16 cellular contexts compared by ENCODE assay signal in the genomic region with DNA sequence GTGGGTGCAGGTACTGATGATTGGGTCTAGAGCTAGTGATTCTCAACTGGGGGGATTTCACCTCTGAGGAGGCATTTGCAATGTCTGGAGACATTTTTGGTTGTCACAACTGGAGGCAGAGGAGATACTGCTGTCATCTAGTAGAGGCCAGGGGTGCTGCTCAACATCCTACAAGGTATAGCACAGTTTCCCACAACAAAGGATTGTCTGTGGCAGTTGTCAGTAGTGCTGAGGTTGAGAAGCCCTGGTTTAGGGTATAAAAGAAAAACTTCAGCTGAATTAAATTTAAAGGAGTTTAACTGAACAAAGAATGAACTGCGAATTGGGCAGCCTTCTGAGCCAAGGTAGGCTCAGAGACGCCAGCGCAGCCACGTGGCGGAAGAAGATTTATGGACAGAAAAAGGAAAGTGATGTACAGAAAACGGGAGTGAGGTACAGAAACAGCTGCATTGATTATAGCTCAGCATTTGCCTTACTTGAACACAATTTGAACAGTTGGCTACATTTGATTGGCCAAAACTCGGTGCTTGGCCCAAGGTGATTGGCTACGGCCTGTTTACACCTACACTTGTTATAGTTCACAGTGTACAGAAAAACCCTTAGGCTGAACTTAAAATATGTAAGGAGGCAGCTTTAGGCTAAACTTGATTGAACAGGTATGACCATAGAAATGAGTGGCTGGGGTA. TPM values are rescaled to one million over a fixed set of nuclear protein-coding genes. Genes with fewer than 3 reads are reported as not detected.
A peak's percentile ranks its signal among the peaks of the same experiment; 100 is the strongest.
DNase-seq lines count a peak whose midpoint lies in the region; ATAC-seq and TF ChIP-seq lines count a peak whose summit lies in the region.
"Had no signal": no experiment of that assay in that cellular context is flagged by ENCODE, and none has a peak within 500 bp of the region (broad histone marks: within the 10 kb centered on the region; RNA-seq: fewer than 3 reads in every experiment).

No MANE protein-coding gene starts in this region.

- no peaks in the 10 kb centered on the region for H3K9me3 ChIP-seq in CD4-positive, alpha-beta T cell (ENCODE audit: control insufficient read depth, low read length)
- H3K9me3 ChIP-seq: heart right ventricle, suprapubic skin had no signal

- no peaks in the 10 kb centered on the region for H3K9me3 Mint-ChIP-seq in T-helper 1 cell treated with Interleukin-12 subunit alpha and Interleukin-12 subunit beta and Interleukin-4 antibody, amounts not matched to agents 30 μg/mL and 1 μg/mL, for 36 hours
- H3K9me3 Mint-ChIP-seq in CD4-positive, alpha-beta T cell, result no peaks in the 10 kb centered on the region
- no peaks in the 10 kb centered on the region for H3K9me3 Mint-ChIP-seq in activated T-helper 2 cell treated with anti-CD3 and anti-CD28 coated beads, Interferon-gamma antibody, Interleukin-2, Interleukin-4, amounts not matched to agents 10 μg/mL and 5 μg/mL and 100 μg/mL, durations not matched to agents 14 hours and 24 hours and 36 hours
- H3K9me3 Mint-ChIP-seq in memory B cell, result no peaks in the 10 kb centered on the region
- H3K9me3 Mint-ChIP-seq: natural killer cell had no signal

- DNase-seq in T-helper 1 cell (no peak), memory B cell (ENCODE audit: low spot score in 2 of 2) (no peak), HUDEP-2 (lab: John Stamatoyannopoulos, UW; ENCODE audit: unreplicated experiment in 76 of 76) (no peak)
- DNase-seq in CD4-positive, alpha-beta T cell, result peak in 3 of 10 experiments; percentile 3 to 24 (median 5)
- DNase-seq in activated T-helper 2 cell treated with anti-CD3 and anti-CD28 coated beads, Interferon-gamma antibody, Interleukin-2, Interleukin-4, amounts not matched to agents 10 μg/mL and 5 μg/mL and 100 μg/mL, durations not matched to agents 14 hours and 24 hours and 36 hours (ENCODE audit: low spot score), result no peak
- DNase-seq: heart right ventricle; natural killer cell; NCI-H1092; NCI-H2081 treated with DMSO at 0.1 percent for 48 hours; stimulated activated CD4-positive, alpha-beta T cell treated with anti-CD3 and anti-CD28 coated beads, Interleukin-4, amount 100 ng/mL, for 24 hours had no signal

- POLR2A ChIA-PET in CD4-positive, alpha-beta T cell (lab: Charles Lee), result interaction anchor here (0.8 to 1.4 kb wide), 2 partner anchors 40 to 47 kb away, joined by 3 to 4 read pairs; a partner anchor contains a TSS

- no peaks in the 10 kb centered on the region for H3K27me3 Mint-ChIP-seq in T-helper 1 cell treated with Interleukin-12 subunit alpha and Interleukin-12 subunit beta and Interleukin-4 antibody, amounts not matched to agents 30 μg/mL and 1 μg/mL, for 36 hours (ENCODE audit: low read depth)
- H3K27me3 Mint-ChIP-seq in CD4-positive, alpha-beta T cell, result no peaks in the 10 kb centered on the region
- no peaks in the 10 kb centered on the region for H3K27me3 Mint-ChIP-seq in activated T-helper 2 cell treated with anti-CD3 and anti-CD28 coated beads, Interferon-gamma antibody, Interleukin-2, Interleukin-4, amounts not matched to agents 10 μg/mL and 5 μg/mL and 100 μg/mL, durations not matched to agents 14 hours and 24 hours and 36 hours (ENCODE audit: low read depth)
- no peaks in the 10 kb centered on the region for H3K27me3 Mint-ChIP-seq in memory B cell
- H3K27me3 Mint-ChIP-seq: B cell had no signal

- ATAC-seq in CD4-positive, alpha-beta T cell (ENCODE audit: poor library complexity), result peak; percentile 99
- ATAC-seq in memory B cell (ENCODE audit: low read depth) (no peak), GM18907 (IDR thresholded peaks at IDR 0.05; ENCODE audit: unreplicated experiment) (no peak), GM18502 (IDR thresholded peaks at IDR 0.05; ENCODE audit: poor library complexity, unreplicated experiment) (no peak)

- peak overlapping the region; percentile 16 for H3K4me3 Mint-ChIP-seq in T-helper 1 cell treated with Interleukin-12 subunit alpha and Interleukin-12 subunit beta and Interleukin-4 antibody, amounts not matched to agents 30 μg/mL and 1 μg/mL, for 36 hours
- H3K4me3 Mint-ChIP-seq in CD4-positive, alpha-beta T cell, result peak overlapping the region; percentile 42
- H3K4me3 Mint-ChIP-seq in activated T-helper 2 cell treated with anti-CD3 and anti-CD28 coated beads, Interferon-gamma antibody, Interleukin-2, Interleukin-4, amounts not matched to agents 10 μg/mL and 5 μg/mL and 100 μg/mL, durations not matched to agents 14 hours and 24 hours and 36 hours (ENCODE audit: low read depth), result no peak overlapping the region
- H3K4me3 Mint-ChIP-seq in memory B cell, result no peak overlapping the region
- H3K4me3 Mint-ChIP-seq: B cell, natural killer cell had no signal

- H3K27me3 ChIP-seq in CD4-positive, alpha-beta T cell (ENCODE audit: control insufficient read depth, insufficient read depth, low read length), result no peaks in the 10 kb centered on the region
- H3K27me3 ChIP-seq: heart right ventricle, suprapubic skin had no signal

- CTCF ChIA-PET in CD4-positive, alpha-beta T cell (lab: Charles Lee), result no interaction called here

- no peak for TF ChIP-seq CTCF in CD4-positive, alpha-beta T cell (IDR thresholded peaks at IDR 0.05)

- intact Hi-C loops in CD4-positive, alpha-beta T cell (cut with DNase I, micrococcal nuclease), result loop anchor here in 1 of 2 experiments (5.0 kb wide), 1 partner anchor 40 kb away; a partner anchor contains a TSS
- intact Hi-C loops in activated T-helper 2 cell treated with anti-CD3 and anti-CD28 coated beads, Interferon-gamma antibody, Interleukin-2, Interleukin-4, amounts not matched to agents 10 μg/mL and 5 μg/mL and 100 μg/mL, durations not matched to agents 14 hours and 24 hours and 36 hours (cut with micrococcal nuclease), result no loop called here

- peak overlapping the region; percentile 81 for H3K27ac Mint-ChIP-seq in T-helper 1 cell treated with Interleukin-12 subunit alpha and Interleukin-12 subunit beta and Interleukin-4 antibody, amounts not matched to agents 30 μg/mL and 1 μg/mL, for 36 hours
- peak overlapping the region; percentile 4 for H3K27ac Mint-ChIP-seq in CD4-positive, alpha-beta T cell
- H3K27ac Mint-ChIP-seq in activated T-helper 2 cell treated with anti-CD3 and anti-CD28 coated beads, Interferon-gamma antibody, Interleukin-2, Interleukin-4, amounts not matched to agents 10 μg/mL and 5 μg/mL and 100 μg/mL, durations not matched to agents 14 hours and 24 hours and 36 hours, result peak overlapping the region; percentile 2
- H3K27ac Mint-ChIP-seq in memory B cell, result peak overlapping the region; percentile 4
- H3K27ac Mint-ChIP-seq: B cell, natural killer cell had no signal

- peaks cover 6% of the 10 kb centered on the region for H3K36me3 Mint-ChIP-seq in T-helper 1 cell treated with Interleukin-12 subunit alpha and Interleukin-12 subunit beta and Interleukin-4 antibody, amounts not matched to agents 30 μg/mL and 1 μg/mL, for 36 hours (ENCODE audit: low read depth)
- no peaks in the 10 kb centered on the region for H3K36me3 Mint-ChIP-seq in CD4-positive, alpha-beta T cell (ENCODE audit: low read depth)
- peaks cover 2% of the 10 kb centered on the region for H3K36me3 Mint-ChIP-seq in activated T-helper 2 cell treated with anti-CD3 and anti-CD28 coated beads, Interferon-gamma antibody, Interleukin-2, Interleukin-4, amounts not matched to agents 10 μg/mL and 5 μg/mL and 100 μg/mL, durations not matched to agents 14 hours and 24 hours and 36 hours (ENCODE audit: low read depth)
- peaks cover 6% of the 10 kb centered on the region for H3K36me3 Mint-ChIP-seq in memory B cell
- H3K36me3 Mint-ChIP-seq: natural killer cell had no signal

- H3K4me1 Mint-ChIP-seq in T-helper 1 cell treated with Interleukin-12 subunit alpha and Interleukin-12 subunit beta and Interleukin-4 antibody, amounts not matched to agents 30 μg/mL and 1 μg/mL, for 36 hours (ENCODE audit: low read depth), result peaks cover 31% of the 10 kb centered on the region
- H3K4me1 Mint-ChIP-seq in CD4-positive, alpha-beta T cell (ENCODE audit: low read depth), result peaks cover 27% of the 10 kb centered on the region
- H3K4me1 Mint-ChIP-seq in activated T-helper 2 cell treated with anti-CD3 and anti-CD28 coated beads, Interferon-gamma antibody, Interleukin-2, Interleukin-4, amounts not matched to agents 10 μg/mL and 5 μg/mL and 100 μg/mL, durations not matched to agents 14 hours and 24 hours and 36 hours (ENCODE audit: low read depth), result peaks cover 23% of the 10 kb centered on the region
- H3K4me1 Mint-ChIP-seq in memory B cell, result peaks cover 21% of the 10 kb centered on the region

- H3K27ac ChIP-seq in CD4-positive, alpha-beta T cell (ENCODE audit: low read depth, low read length), result no peak overlapping the region
- H3K27ac ChIP-seq: 22Rv1, heart right ventricle, suprapubic skin had no signal

RNA-seq across cellular contexts. Expression of a gene that starts 40.4 kb away (rescaled TPM):
- total RNA-seq in CD4-positive, alpha-beta T cell, result 1 to 10 TPM; 1.2 to 1.5 TPM
- 36.7 and 40.5 TPM in 2 replicates for total RNA-seq in activated T-helper 2 cell treated with anti-CD3 and anti-CD28 coated beads, Interferon-gamma antibody, Interleukin-2, Interleukin-4, amounts not matched to agents 10 μg/mL and 5 μg/mL and 100 μg/mL, durations not matched to agents 14 hours and 24 hours and 36 hours

Comparison
In these comparisons a context has a peak if more than half of its experiments do, and no peak if none do; other contexts are left out.
1. H3K27ac Mint-ChIP-seq: peak in every context shown above with its lines; median percentile 81 in T-helper 1 cell treated with Interleukin-12 subunit alpha and Interleukin-12 subunit beta and Interleukin-4 antibody, amounts not matched to agents 30 μg/mL and 1 μg/mL, for 36 hours; 4 in CD4-positive, alpha-beta T cell; 4 in memory B cell; 2 in activated T-helper 2 cell treated with anti-CD3 and anti-CD28 coated beads, Interferon-gamma antibody, Interleukin-2, Interleukin-4, amounts not matched to agents 10 μg/mL and 5 μg/mL and 100 μg/mL, durations not matched to agents 14 hours and 24 hours and 36 hours.
2. H3K4me3 Mint-ChIP-seq: peak in T-helper 1 cell treated with Interleukin-12 subunit alpha and Interleukin-12 subunit beta and Interleukin-4 antibody, amounts not matched to agents 30 μg/mL and 1 μg/mL, for 36 hours (single experiment) and CD4-positive, alpha-beta T cell (single experiment); none in activated T-helper 2 cell treated with anti-CD3 and anti-CD28 coated beads, Interferon-gamma antibody, Interleukin-2, Interleukin-4, amounts not matched to agents 10 μg/mL and 5 μg/mL and 100 μg/mL, durations not matched to agents 14 hours and 24 hours and 36 hours (single experiment) and memory B cell (single experiment).
3. RNA of a gene that starts 40.4 kb away (total RNA-seq): 36.7 to 40.5 TPM in activated T-helper 2 cell treated with anti-CD3 and anti-CD28 coated beads, Interferon-gamma antibody, Interleukin-2, Interleukin-4, amounts not matched to agents 10 μg/mL and 5 μg/mL and 100 μg/mL, durations not matched to agents 14 hours and 24 hours and 36 hours; 1.2 to 1.5 TPM in CD4-positive, alpha-beta T cell; every median in the first group is over 10 times any median in the second.